Comparison of ENCODE assay signal across 1 cellular context in genomic region chr7:70520604-70521003, GRCh38.
TF ChIP-seq lines count a peak whose summit lies in the region.

No MANE protein-coding gene starts in this region.

TF ChIP-seq in HepG2, 621 proteins besides CTCF, POLR2A, EP300 and RAD21:
- TF ChIP-seq SOX5 (CRISPR knock-in tag; IDR thresholded peaks at IDR 0.05; ENCODE audit: borderline replicate concordance) = peak; percentile 10; the same call in 1 of the 2 replicates
- TF ChIP-seq TEAD3 (CRISPR knock-in tag; optimal IDR thresholded peaks at IDR 0.05; ENCODE audit: borderline replicate concordance) = peak; percentile 77
- TF ChIP-seq CENPBD1 (CRISPR knock-in tag; IDR thresholded peaks at IDR 0.05; ENCODE audit: borderline replicate concordance, low read depth) = no peak
- no peak for TF ChIP-seq ARNTL (CRISPR knock-in tag; IDR thresholded peaks at IDR 0.05)
- no peak for TF ChIP-seq TOE1 (CRISPR knock-in tag; IDR thresholded peaks at IDR 0.05)
- TF ChIP-seq ZNF7 (CRISPR knock-in tag; IDR thresholded peaks at IDR 0.05) = no peak
- TF ChIP-seq HNF4A (CRISPR knock-in tag; IDR thresholded peaks at IDR 0.05) = peak; percentile 24; the same call in 1 of the 2 replicates
- TF ChIP-seq TAF15 (IDR thresholded peaks at IDR 0.05; ENCODE audit: low read depth, low read length, poor library complexity, severe bottlenecking) = no peak
- TF ChIP-seq ZBTB43 (CRISPR knock-in tag; conservative IDR thresholded peaks at IDR 0.05) = no peak
- peak; percentile 70; the same call in 1 of the 2 replicates for TF ChIP-seq GFI1 (CRISPR knock-in tag; IDR thresholded peaks at IDR 0.05; ENCODE audit: borderline replicate concordance)
- TF ChIP-seq ZNF34 (CRISPR knock-in tag; IDR thresholded peaks at IDR 0.05; ENCODE audit: borderline replicate concordance) = no peak
- TF ChIP-seq FOSL2 (CRISPR knock-in tag; IDR thresholded peaks at IDR 0.05) = peak; percentile 45; the same call in 1 of the 2 replicates
- TF ChIP-seq ZNF383 (CRISPR knock-in tag; IDR thresholded peaks at IDR 0.05; ENCODE audit: borderline replicate concordance) = no peak
- no peak for TF ChIP-seq ZFP1 (CRISPR knock-in tag; IDR thresholded peaks at IDR 0.05)
- TF ChIP-seq SOX13 (IDR thresholded peaks at IDR 0.05) = no peak
- peak in 1 of 2 experiments; percentile 53; a peak in 2 of 4 replicates for TF ChIP-seq SOX13 (CRISPR knock-in tag; conservative IDR thresholded peaks at IDR 0.05 in 1 of 2, IDR thresholded peaks at IDR 0.05 in 1 of 2)
- 0 out of 2 replicates have a peak, but pooled peaks have one; percentile 18 for TF ChIP-seq RCOR2 (CRISPR knock-in tag; IDR thresholded peaks at IDR 0.05)
- TF ChIP-seq CEBPG (CRISPR knock-in tag; IDR thresholded peaks at IDR 0.05) = 0 out of 2 replicates have a peak, but pooled peaks have one; percentile 3
- TF ChIP-seq ZNF691 (CRISPR knock-in tag; IDR thresholded peaks at IDR 0.05; ENCODE audit: borderline replicate concordance, low read depth) = no peak
- TF ChIP-seq ARID5B (CRISPR knock-in tag; IDR thresholded peaks at IDR 0.05) = peak; percentile 23; the same call in 1 of the 2 replicates
- TF ChIP-seq GATAD2A (CRISPR knock-in tag; IDR thresholded peaks at IDR 0.05) = peak; percentile 19; the same call in 1 of the 2 replicates
